Comparison of ENCODE assay signal across 1 cellular context in the genomic region with DNA sequence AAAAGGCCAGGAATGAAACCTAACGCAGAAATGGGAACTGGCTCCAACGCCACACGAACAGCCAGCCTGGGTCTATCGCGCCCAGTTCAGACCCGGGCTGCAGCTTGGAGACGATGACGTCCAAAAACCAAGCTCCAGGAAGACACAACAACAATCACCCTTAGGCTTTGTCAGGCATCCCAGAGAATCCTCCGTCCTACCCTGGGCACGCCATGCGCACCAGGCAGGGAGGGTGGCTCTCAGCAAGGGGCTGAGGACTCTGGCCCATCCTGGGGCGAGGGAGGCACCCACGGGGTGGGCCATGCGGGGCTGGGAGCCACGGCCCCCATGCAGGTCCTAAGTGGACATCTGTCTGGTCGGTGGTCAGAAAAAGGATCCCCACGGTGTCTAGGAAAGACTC.
TF ChIP-seq lines count a peak whose summit lies in the region.

No MANE protein-coding gene starts in this region.

TF ChIP-seq in K562, 482 proteins besides CTCF, POLR2A, EP300 and RAD21:
- TF ChIP-seq ESRRA (IDR thresholded peaks at IDR 0.05; ENCODE audit: borderline replicate concordance, low read depth) (no peak), RNF2 (IDR thresholded peaks at IDR 0.05) (no peak), KDM4B (IDR thresholded peaks at IDR 0.05; ENCODE audit: borderline replicate concordance in 2 of 2, low read depth in 1 of 2) (no peak), ZNF41 (CRISPR knock-in tag; conservative IDR thresholded peaks at IDR 0.05) (no peak), ZNF431 (CRISPR knock-in tag; IDR thresholded peaks at IDR 0.05) (no peak), ZC3H11A (IDR thresholded peaks at IDR 0.05; ENCODE audit: low read depth, low read length) (no peak), ZC3H4 (CRISPR knock-in tag; IDR thresholded peaks at IDR 0.05; ENCODE audit: borderline replicate concordance) (no peak), STAT5B (CRISPR knock-in tag; IDR thresholded peaks at IDR 0.05) (no peak), ILF3 (IDR thresholded peaks at IDR 0.05; ENCODE audit: borderline replicate concordance) (no peak), C11orf30 (IDR thresholded peaks at IDR 0.05; ENCODE audit: low read depth) (no peak), TRIM24 (IDR thresholded peaks at IDR 0.05) (no peak), MYC (IDR thresholded peaks at IDR 0.05; ENCODE audit: low read depth, low read length) (no peak), MYC (CRISPR knock-in tag; IDR thresholded peaks at IDR 0.05; ENCODE audit: borderline replicate concordance, low read depth) (no peak), ZNF77 (CRISPR knock-in tag; IDR thresholded peaks at IDR 0.05) (no peak), ZNF24 (IDR thresholded peaks at IDR 0.05) (no peak), CC2D1A (IDR thresholded peaks at IDR 0.05) (no peak), ZNF551 (CRISPR knock-in tag; IDR thresholded peaks at IDR 0.05) (no peak), PHTF2 (CRISPR knock-in tag; IDR thresholded peaks at IDR 0.05) (no peak)
- TF ChIP-seq, protein P1, sequence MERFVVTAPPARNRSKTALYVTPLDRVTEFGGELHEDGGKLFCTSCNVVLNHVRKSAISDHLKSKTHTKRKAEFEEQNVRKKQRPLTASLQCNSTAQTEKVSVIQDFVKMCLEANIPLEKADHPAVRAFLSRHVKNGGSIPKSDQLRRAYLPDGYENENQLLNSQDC (CRISPR knock-in tag; IDR thresholded peaks at IDR 0.05): no peak
- TF ChIP-seq, protein P2, sequence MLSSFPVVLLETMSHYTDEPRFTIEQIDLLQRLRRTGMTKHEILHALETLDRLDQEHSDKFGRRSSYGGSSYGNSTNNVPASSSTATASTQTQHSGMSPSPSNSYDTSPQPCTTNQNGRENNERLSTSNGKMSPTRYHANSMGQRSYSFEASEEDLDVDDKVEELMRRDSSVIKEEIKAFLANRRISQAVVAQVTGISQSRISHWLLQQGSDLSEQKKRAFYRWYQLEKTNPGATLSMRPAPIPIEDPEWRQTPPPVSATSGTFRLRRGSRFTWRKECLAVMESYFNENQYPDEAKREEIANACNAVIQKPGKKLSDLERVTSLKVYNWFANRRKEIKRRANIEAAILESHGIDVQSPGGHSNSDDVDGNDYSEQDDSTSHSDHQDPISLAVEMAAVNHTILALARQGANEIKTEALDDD (IDR thresholded peaks at IDR 0.05): no peak
- TF ChIP-seq, protein P3, sequence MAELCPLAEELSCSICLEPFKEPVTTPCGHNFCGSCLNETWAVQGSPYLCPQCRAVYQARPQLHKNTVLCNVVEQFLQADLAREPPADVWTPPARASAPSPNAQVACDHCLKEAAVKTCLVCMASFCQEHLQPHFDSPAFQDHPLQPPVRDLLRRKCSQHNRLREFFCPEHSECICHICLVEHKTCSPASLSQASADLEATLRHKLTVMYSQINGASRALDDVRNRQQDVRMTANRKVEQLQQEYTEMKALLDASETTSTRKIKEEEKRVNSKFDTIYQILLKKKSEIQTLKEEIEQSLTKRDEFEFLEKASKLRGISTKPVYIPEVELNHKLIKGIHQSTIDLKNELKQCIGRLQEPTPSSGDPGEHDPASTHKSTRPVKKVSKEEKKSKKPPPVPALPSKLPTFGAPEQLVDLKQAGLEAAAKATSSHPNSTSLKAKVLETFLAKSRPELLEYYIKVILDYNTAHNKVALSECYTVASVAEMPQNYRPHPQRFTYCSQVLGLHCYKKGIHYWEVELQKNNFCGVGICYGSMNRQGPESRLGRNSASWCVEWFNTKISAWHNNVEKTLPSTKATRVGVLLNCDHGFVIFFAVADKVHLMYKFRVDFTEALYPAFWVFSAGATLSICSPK (IDR thresholded peaks at IDR 0.05; ENCODE audit: borderline replicate concordance): no peak
